In the genomic region with DNA sequence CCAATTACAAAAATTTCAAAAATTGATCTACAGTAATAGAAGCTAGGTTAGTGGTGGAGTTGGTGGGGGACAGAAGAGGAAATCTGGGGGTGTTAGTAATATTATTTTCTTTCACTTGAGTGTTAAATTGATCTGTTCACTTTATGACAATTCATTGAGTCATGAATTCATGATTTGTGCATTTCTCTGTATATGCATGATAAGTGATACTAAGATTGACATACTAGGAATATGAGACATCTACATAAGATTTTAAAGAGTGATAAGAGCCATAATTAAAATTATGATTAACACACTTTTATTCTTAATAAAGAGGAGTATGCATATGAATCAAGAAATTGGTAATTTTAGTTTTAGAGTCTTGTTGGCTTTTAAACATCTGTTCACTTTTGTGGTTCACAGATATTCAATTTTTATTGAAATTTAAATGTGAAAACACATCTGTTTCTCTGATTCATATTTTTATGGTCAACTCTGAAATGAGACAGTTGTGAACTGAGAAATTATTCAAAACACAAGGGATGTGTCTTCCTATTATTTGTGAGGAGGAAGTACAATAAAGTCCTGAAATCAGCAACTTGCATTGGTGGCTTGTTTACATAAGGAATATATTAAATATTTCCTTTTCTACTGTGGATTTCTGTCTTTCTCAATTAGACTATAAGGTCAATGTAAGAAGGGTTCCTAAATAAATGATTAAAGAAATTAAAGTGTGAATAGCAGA, we compare ENCODE assay signal across 16 cellular contexts.
A peak's percentile ranks its signal among the peaks of the same experiment; 100 is the strongest.
DNase-seq lines count a peak whose midpoint lies in the region; ATAC-seq, FAIRE-seq and TF ChIP-seq lines count a peak whose summit lies in the region.
"Had no signal": no experiment of that assay in that cellular context is flagged by ENCODE, and none has a peak within 500 bp of the region (broad histone marks: within the 10 kb centered on the region; RNA-seq: fewer than 3 reads in every experiment).

No MANE protein-coding gene starts in this region.

- H3K9me3 ChIP-seq in A549: no peaks in the 10 kb centered on the region
- H3K9me3 ChIP-seq in osteoblast (ENCODE audit: low read depth, low read length): no peaks in the 10 kb centered on the region
- H3K9me3 ChIP-seq: HAP-1 had no signal

- TF ChIP-seq POLR2A in A549 (IDR thresholded peaks at IDR 0.05; ENCODE audit: low read length): no peak

- TF ChIP-seq CTCF in A549 (IDR thresholded peaks at IDR 0.05) (no peak), osteoblast (IDR thresholded peaks at IDR 0.05; ENCODE audit: extremely low read depth, low read depth, low read length) (no peak)

- ATAC-seq in A549 (peak; percentile 38 to 50; a peak in 3 of 6 replicates), HG02588 (IDR thresholded peaks at IDR 0.05; ENCODE audit: unreplicated experiment) (no peak)

- DNase-seq in A549 (ENCODE audit: low read depth in 1 of 2, low spot score in 1 of 2): peak in 1 of 2 experiments; percentile 16
- peak; percentile 71 for DNase-seq in LHCN-M2 (ENCODE audit: low read depth)
- DNase-seq in epithelial cell of prostate (ENCODE audit: low read depth, low spot score): no peak
- no peak for DNase-seq in osteoblast (ENCODE audit: insufficient read length, low spot score, missing footprints)
- no peak for DNase-seq in stimulated activated CD4-positive, alpha-beta T cell treated with anti-CD3 and anti-CD28 coated beads, Interleukin-4, amount 100 ng/mL, for 1 hour
- no peak for DNase-seq in mesenteric fat pad (ENCODE audit: low spot score)
- DNase-seq: DMS79, NCI-H1105 treated with DMSO at 0.1 percent for 48 hours, NCI-H1694 treated with DMSO at 0.1 percent for 48 hours, NCI-H510A treated with DMSO at 0.1 percent for 48 hours, NCI-H774, RPMI8226, SIG-M5 had no signal

- H3K79me2 ChIP-seq in osteoblast (ENCODE audit: insufficient read depth, low read length): peaks cover 53% of the 10 kb centered on the region

- H2AFZ ChIP-seq in osteoblast (ENCODE audit: low read length): no peak overlapping the region

- H3K4me3 ChIP-seq in A549 (no peak overlapping the region), osteoblast (ENCODE audit: insufficient read depth, low read length) (no peak overlapping the region)
- H3K4me3 ChIP-seq: BLaER1 treated with 17β-estradiol and CSF1 and Interleukin-3, amounts not matched to agents 10 nM and 100 nM; HAP-1 had no signal

- CTCF ChIA-PET in A549 (lab: Yijun Ruan, JAX): no interaction called here

- no peak for TF ChIP-seq EP300 in A549 (IDR thresholded peaks at IDR 0.05)

- POLR2A ChIA-PET in A549 (lab: Yijun Ruan, JAX): no interaction called here

- H3K27me3 ChIP-seq in osteoblast (ENCODE audit: insufficient read depth, low read length): no peaks in the 10 kb centered on the region
- H3K27me3 ChIP-seq: BLaER1 treated with 17β-estradiol and CSF1 and Interleukin-3, amounts not matched to agents 10 nM and 100 nM had no signal

- FAIRE-seq in A549 (lab: Jason Lieb, UNC): no peak

- peak overlapping the region; percentile 73 for H3K4me2 ChIP-seq in A549
- H3K4me2 ChIP-seq in osteoblast (ENCODE audit: insufficient read depth, low read length): peak overlapping the region; percentile 39

- no peak for TF ChIP-seq RAD21 in A549 (conservative IDR thresholded peaks at IDR 0.05 in 1 of 2, IDR thresholded peaks at IDR 0.05 in 1 of 2)

- H3K36me3 ChIP-seq in osteoblast (ENCODE audit: insufficient read depth, low read length): no peaks in the 10 kb centered on the region
- H3K36me3 ChIP-seq: BLaER1 treated with 17β-estradiol and CSF1 and Interleukin-3, amounts not matched to agents 10 nM and 100 nM; HAP-1 had no signal

- H3K4me1 ChIP-seq in A549: peaks cover 18% of the 10 kb centered on the region
- peaks cover 15% of the 10 kb centered on the region for H3K4me1 ChIP-seq in osteoblast (ENCODE audit: insufficient read depth, low read length)
- H3K4me1 ChIP-seq: HAP-1 had no signal

- peaks cover 12% of the 10 kb centered on the region for H4K20me1 ChIP-seq in osteoblast (ENCODE audit: insufficient read depth, low read length)
- H4K20me1 ChIP-seq: BLaER1 treated with 17β-estradiol and CSF1 and Interleukin-3, amounts not matched to agents 10 nM and 100 nM had no signal

- H3K27ac ChIP-seq in A549 (peak overlapping the region; percentile 75 to 87; a peak in 4 of 6 replicates), epithelial cell of prostate (peak overlapping the region; percentile 41), osteoblast (ENCODE audit: low read depth, low read length) (peak overlapping the region; percentile 62)

TF ChIP-seq in A549, 52 proteins besides CTCF, POLR2A, EP300 and RAD21:
- TF ChIP-seq EHF (CRISPR knock-in tag; IDR thresholded peaks at IDR 0.05) (no peak), FOXS1 (CRISPR knock-in tag; IDR thresholded peaks at IDR 0.05) (peak; percentile 50; the same call in 1 of the 2 replicates)
